19 cellular contexts compared by ENCODE assay signal in genomic region chr5:117058740-117059139, GRCh38.
A peak's percentile ranks its signal among the peaks of the same experiment; 100 is the strongest.
DNase-seq lines count a peak whose midpoint lies in the region; ATAC-seq and TF ChIP-seq lines count a peak whose summit lies in the region.
"Had no signal": no experiment of that assay in that cellular context is flagged by ENCODE, and none has a peak within 500 bp of the region (broad histone marks: within the 10 kb centered on the region; RNA-seq: fewer than 3 reads in every experiment).

No MANE protein-coding gene starts in this region.

- TF ChIP-seq CTCF in GM12865 (IDR thresholded peaks at IDR 0.05; ENCODE audit: insufficient read depth, low read depth, low read length, missing control alignments) = no peak

- no peak overlapping the region for H3K4me3 ChIP-seq in GM12865 (ENCODE audit: low read depth, low read length)
- H3K4me3 ChIP-seq: BLaER1 treated with 17β-estradiol and CSF1 and Interleukin-3, amounts not matched to agents 10 nM and 100 nM had no signal

- DNase-seq in GM12865 (ENCODE audit: low read depth) (peak; percentile 3), kidney glomerular epithelial cell (lab: John Stamatoyannopoulos, UW) (peak; percentile 7), renal cortical epithelial cell (ENCODE audit: low read depth) (peak; percentile 23), pons (ENCODE audit: low spot score) (no peak), activated gamma-delta T cell (lab: John Stamatoyannopoulos, UW) (no peak), AG08395 (ENCODE audit: low spot score) (no peak), SIG-M5 treated with dmso at 0.1 percent for 504 hours (lab: John Stamatoyannopoulos, UW; ENCODE audit: unreplicated experiment) (no peak)
- DNase-seq: AML-193; BE2C; CD4-positive, alpha-beta T cell; CD8-positive, alpha-beta memory T cell; DMS 273 treated with DMSO at 0.1 percent for 48 hours; DMS79; EL; GDM1; GOT3; HCEC 1CT had no signal

- peak; percentile 44 for ATAC-seq in GM19351 (IDR thresholded peaks at IDR 0.05; ENCODE audit: unreplicated experiment)

Comparison
In these comparisons a context has a peak if more than half of its experiments do, and no peak if none do; other contexts are left out.
1. DNase-seq: peak in GM12865 (single experiment), kidney glomerular epithelial cell (single experiment) and renal cortical epithelial cell (single experiment); none in pons (single experiment), activated gamma-delta T cell (single experiment), AG08395 (single experiment) and SIG-M5 treated with dmso at 0.1 percent for 504 hours (single experiment).